In genomic region chr9:137077758-137078693, GRCh38 we compare ENCODE assay signal across 1 cellular context.
A peak's percentile ranks its signal among the peaks of the same experiment; 100 is the strongest.
TF ChIP-seq lines count a peak whose summit lies in the region.

No MANE protein-coding gene starts in this region.

TF ChIP-seq in HEK293, 187 proteins besides CTCF, POLR2A, EP300 and RAD21 (continued from another document):
- TF ChIP-seq PATZ1 (tag by site-specific recombination; IDR thresholded peaks at IDR 0.05) (peak; percentile 35; the same call in 1 of the 2 replicates), ZFHX2 (tag by site-specific recombination; conservative IDR thresholded peaks at IDR 0.05) (peak; percentile 73), SCRT1 (tag by site-specific recombination; IDR thresholded peaks at IDR 0.05; ENCODE audit: borderline replicate concordance) (no peak), EGR2 (tag by site-specific recombination; IDR thresholded peaks at IDR 0.05; ENCODE audit: low read depth) (peak; percentile 43; the same call in 1 of the 2 replicates), ZNF514 (tag by site-specific recombination; IDR thresholded peaks at IDR 0.05) (no peak), ZBTB6 (tag by site-specific recombination; IDR thresholded peaks at IDR 0.05) (no peak), KLF8 (tag by site-specific recombination; IDR thresholded peaks at IDR 0.05) (peak; percentile 15; the same call in 1 of the 2 replicates), ZNF114 (tag by site-specific recombination; IDR thresholded peaks at IDR 0.05) (no peak), KLF9 (tag by site-specific recombination; IDR thresholded peaks at IDR 0.05; ENCODE audit: low read depth) (0 out of 2 replicates have a peak, but pooled peaks have one; percentile 32), ZNF704 (tag by site-specific recombination; IDR thresholded peaks at IDR 0.05) (no peak), ZBTB7A (tag by site-specific recombination; IDR thresholded peaks at IDR 0.05; ENCODE audit: low read depth) (no peak), ZNF394 (tag by site-specific recombination; IDR thresholded peaks at IDR 0.05; ENCODE audit: borderline replicate concordance) (peak; percentile 37; the same call in 1 of the 2 replicates), OVOL3 (tag by site-specific recombination; IDR thresholded peaks at IDR 0.05) (no peak), OSR2 (tag by site-specific recombination; IDR thresholded peaks at IDR 0.05) (no peak), ZXDB (tag by site-specific recombination; IDR thresholded peaks at IDR 0.05) (no peak), SP2 (tag by site-specific recombination; IDR thresholded peaks at IDR 0.05) (0 out of 2 replicates have a peak, but pooled peaks have one; percentile 9)
TF ChIP-seq in HEK293: peak in this region for 11.
